In the genomic region with DNA sequence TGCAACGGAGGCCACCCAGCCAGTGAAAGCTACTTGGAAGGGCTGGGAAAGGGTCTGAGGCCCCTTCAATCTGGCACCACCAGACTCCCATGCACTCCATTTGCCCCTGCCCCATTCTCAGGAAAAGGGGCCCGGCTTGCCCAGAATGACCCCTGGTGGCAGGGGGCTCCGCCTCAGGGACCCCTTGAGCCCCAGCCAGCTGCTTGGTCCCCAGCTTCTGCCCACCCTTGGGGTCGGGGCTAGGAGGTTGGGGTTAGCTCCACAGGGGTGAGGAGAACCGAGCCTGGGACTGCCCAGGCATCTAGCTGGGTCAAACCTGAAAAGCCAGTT, we compare ENCODE assay signal across 9 cellular contexts. TPM values are rescaled to one million over a fixed set of nuclear protein-coding genes. Genes with fewer than 3 reads are reported as not detected.
DNase-seq lines count a peak whose midpoint lies in the region; ATAC-seq and TF ChIP-seq lines count a peak whose summit lies in the region.
"Had no signal": no experiment of that assay in that cellular context is flagged by ENCODE, and none has a peak within 500 bp of the region (broad histone marks: within the 10 kb centered on the region; RNA-seq: fewer than 3 reads in every experiment).

No MANE protein-coding gene starts in this region.

- in situ Hi-C loops in brain microvascular endothelial cell (cut with HindIII; ENCODE audit: low pct_ligation_motif_present, low sequenced_read_pairs), result no loop called here

- peaks cover 17 to 63% of the 10 kb centered on the region in 2 donors for H3K4me1 ChIP-seq in left lung

- H3K36me3 Mint-ChIP-seq in stimulated activated effector memory CD8-positive, alpha-beta T cell treated with anti-CD3 and anti-CD28 coated beads, Interleukin-12 subunit alpha, Interleukin-12 subunit beta, amount 100 ng/mL, for 72 hours, result no peaks in the 10 kb centered on the region

- peak overlapping the region; percentile 42 for H3K4me3 Mint-ChIP-seq in stimulated activated effector memory CD8-positive, alpha-beta T cell treated with anti-CD3 and anti-CD28 coated beads, Interleukin-12 subunit alpha, Interleukin-12 subunit beta, amount 100 ng/mL, for 72 hours

- H3K4me1 Mint-ChIP-seq in stimulated activated effector memory CD8-positive, alpha-beta T cell treated with anti-CD3 and anti-CD28 coated beads, Interleukin-12 subunit alpha, Interleukin-12 subunit beta, amount 100 ng/mL, for 72 hours, result peaks cover 12% of the 10 kb centered on the region

- TF ChIP-seq CTCF in HFF-Myc (IDR thresholded peaks at IDR 0.05; ENCODE audit: low read depth, low read length, missing control alignments) (no peak), brain microvascular endothelial cell (IDR thresholded peaks at IDR 0.05; ENCODE audit: low read depth, low read length, missing control alignments) (no peak), left lung (IDR thresholded peaks at IDR 0.05) (no peak)

- no peak for DNase-seq in HFF-Myc (ENCODE audit: extremely low read depth, low read depth)
- no peak for DNase-seq in brain microvascular endothelial cell
- no peak for DNase-seq in left lung
- no peak for DNase-seq in stimulated activated effector memory CD8-positive, alpha-beta T cell treated with anti-CD3 and anti-CD28 coated beads, Interleukin-12 subunit alpha, Interleukin-12 subunit beta, amount 100 ng/mL, for 72 hours (ENCODE audit: low spot score in 2 of 2)
- no peak for DNase-seq in NCI-H1694 treated with DMSO at 0.1 percent for 48 hours (lab: John Stamatoyannopoulos, UW)
- no peak for DNase-seq in activated T-cell treated with anti-CD3 and anti-CD28 coated beads, Interleukin-2, amount 50 U/mL, for 48 hours
- DNase-seq: NCI-H446 had no signal

- ATAC-seq in left lung (no peak), HG02884 (IDR thresholded peaks at IDR 0.05; ENCODE audit: unreplicated experiment) (no peak), HG02678 (IDR thresholded peaks at IDR 0.05; ENCODE audit: unreplicated experiment) (no peak)
- no peak for ATAC-seq in stimulated activated effector memory CD8-positive, alpha-beta T cell treated with anti-CD3 and anti-CD28 coated beads, Interleukin-12 subunit alpha, Interleukin-12 subunit beta, amount 100 ng/mL, for 72 hours

- H3K27me3 ChIP-seq in brain microvascular endothelial cell (replicated peaks) (no peaks in the 10 kb centered on the region), left lung (peaks cover 0 to 36% of the 10 kb centered on the region in 2 donors)

- H3K4me3 ChIP-seq in HFF-Myc (replicated peaks; ENCODE audit: low read depth, low read length) (peak overlapping the region; percentile 63), brain microvascular endothelial cell (ENCODE audit: low read depth, low read length) (peak overlapping the region; percentile 75), left lung (peak overlapping the region; percentile 68 to 73)

- H3K27ac Mint-ChIP-seq in stimulated activated effector memory CD8-positive, alpha-beta T cell treated with anti-CD3 and anti-CD28 coated beads, Interleukin-12 subunit alpha, Interleukin-12 subunit beta, amount 100 ng/mL, for 72 hours, result no peak overlapping the region

- H3K9me3 Mint-ChIP-seq in stimulated activated effector memory CD8-positive, alpha-beta T cell treated with anti-CD3 and anti-CD28 coated beads, Interleukin-12 subunit alpha, Interleukin-12 subunit beta, amount 100 ng/mL, for 72 hours, result no peaks in the 10 kb centered on the region

- H3K9me3 ChIP-seq in left lung, result no peaks in the 10 kb centered on the region

- H3K27ac ChIP-seq in brain microvascular endothelial cell (no peak overlapping the region), left lung (peak overlapping the region; percentile 78 to 80)

- H3K36me3 ChIP-seq in brain microvascular endothelial cell (replicated peaks) (no peaks in the 10 kb centered on the region), left lung (no peaks in the 10 kb centered on the region)

- intact Hi-C loops in left lung (cut with DNase I), result no loop called here

RNA-seq across cellular contexts. Expression of gene RHBDF1, which starts 1.3 kb away (rescaled TPM):
- 10 to 100 TPM; 33.4 to 45.0 TPM for total RNA-seq in left lung

RNA-seq across cellular contexts. Expression of gene MPG, which starts 6.8 kb away (rescaled TPM):
- total RNA-seq in left lung, result 10 to 100 TPM; 46.3 to 47.6 TPM

RNA-seq across cellular contexts. Expression of gene SNRNP25, which starts 17.5 kb away (rescaled TPM):
- total RNA-seq in left lung, result 10 to 100 TPM; 19.1 to 22.2 TPM

RNA-seq across cellular contexts. Expression of gene POLR3K, which starts 17.8 kb away (rescaled TPM):
- 10 to 100 TPM; 12.6 to 13.4 TPM for total RNA-seq in left lung
